Comparison of ENCODE assay signal across 16 cellular contexts in the genomic region with DNA sequence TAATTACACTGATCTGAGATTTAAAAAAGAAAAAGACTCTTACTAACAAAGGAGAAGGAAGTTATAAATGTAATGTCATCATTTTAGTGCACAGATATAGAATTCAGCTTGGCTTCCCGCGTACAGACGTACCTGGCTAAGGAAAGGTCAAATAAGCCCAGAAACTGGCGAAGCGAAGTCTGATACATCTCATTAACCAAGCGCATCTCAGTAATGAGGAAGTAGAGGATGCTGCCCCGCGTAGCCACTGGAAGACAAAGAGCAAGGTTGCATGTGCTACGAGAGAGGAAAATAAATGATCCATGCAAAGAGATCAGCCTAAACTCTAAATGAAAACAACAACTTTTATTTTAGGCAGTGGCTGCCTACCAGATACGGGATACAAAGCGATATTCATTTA.
A peak's percentile ranks its signal among the peaks of the same experiment; 100 is the strongest.
DNase-seq lines count a peak whose midpoint lies in the region; ATAC-seq and TF ChIP-seq lines count a peak whose summit lies in the region.
"Had no signal": no experiment of that assay in that cellular context is flagged by ENCODE, and none has a peak within 500 bp of the region (broad histone marks: within the 10 kb centered on the region; RNA-seq: fewer than 3 reads in every experiment).

No MANE protein-coding gene starts in this region.

- no peak overlapping the region for H2AFZ ChIP-seq in OCI-LY7 (ENCODE audit: low read length)

- in situ Hi-C loops in brain microvascular endothelial cell (cut with HindIII; ENCODE audit: low pct_ligation_motif_present, low sequenced_read_pairs), result no loop called here

- no peak for TF ChIP-seq CTCF in OCI-LY7 (conservative IDR thresholded peaks at IDR 0.05; ENCODE audit: low read length)
- no peak for TF ChIP-seq CTCF in brain microvascular endothelial cell (IDR thresholded peaks at IDR 0.05; ENCODE audit: low read depth, low read length, missing control alignments)

- no peaks in the 10 kb centered on the region for H3K4me1 ChIP-seq in OCI-LY7 (ENCODE audit: insufficient read depth, low read length, poor library complexity, severe bottlenecking)
- H3K4me1 ChIP-seq: BLaER1 had no signal

- CTCF ChIA-PET in OCI-LY7 (lab: Charles Lee; ENCODE audit: unreplicated experiment), result no interaction called here

- H3K36me3 ChIP-seq in OCI-LY7 (ENCODE audit: insufficient read depth, low read length), result no peaks in the 10 kb centered on the region
- no peaks in the 10 kb centered on the region for H3K36me3 ChIP-seq in brain microvascular endothelial cell (replicated peaks)
- H3K36me3 ChIP-seq: BLaER1 had no signal

- H3K27me3 ChIP-seq in brain microvascular endothelial cell (replicated peaks), result no peaks in the 10 kb centered on the region
- H3K27me3 ChIP-seq: BLaER1 had no signal

- no TSS peak for BruUV-seq in OCI-LY7 (replicated peaks; lab: Mats Ljungman, UMichigan)

- DNase-seq in NCI-H748 (lab: John Stamatoyannopoulos, UW; ENCODE audit: unreplicated experiment), result peak; percentile 34
- DNase-seq in NCI-H748 treated with DMSO at 0.1 percent for 48 hours (lab: John Stamatoyannopoulos, UW), result no peak
- peak; percentile 12 for DNase-seq in OCI-LY7 (ENCODE audit: low spot score)
- DNase-seq in kidney glomerular epithelial cell (lab: John Stamatoyannopoulos, UW), result peak; percentile 24
- peak; percentile 48 for DNase-seq in renal cortical epithelial cell (ENCODE audit: low read depth)
- no peak for DNase-seq in LoVo (ENCODE audit: low spot score)
- DNase-seq in brain microvascular endothelial cell, result no peak
- DNase-seq: 8988T; Calu3; CD4-positive, alpha-beta memory T cell; DMS79 treated with DMSO at 0.1 percent for 48 hours; GF-D8; HCEC 1CT; IMR-90 had no signal

- H3K4me3 ChIP-seq in OCI-LY7 (ENCODE audit: low read depth, low read length, poor library complexity, severe bottlenecking), result no peak overlapping the region
- H3K4me3 ChIP-seq in brain microvascular endothelial cell (ENCODE audit: low read depth, low read length), result no peak overlapping the region
- H3K4me3 ChIP-seq: BLaER1 had no signal

- no peaks in the 10 kb centered on the region for H3K9me3 ChIP-seq in OCI-LY7 (ENCODE audit: low read length)
- H3K9me3 ChIP-seq: BLaER1 had no signal

- H4K20me1 ChIP-seq in OCI-LY7 (ENCODE audit: insufficient read depth, low read length), result no peaks in the 10 kb centered on the region
- H4K20me1 ChIP-seq: BLaER1 had no signal

- H3K4me2 ChIP-seq in OCI-LY7 (ENCODE audit: low read length), result no peak overlapping the region
- H3K4me2 ChIP-seq: BLaER1 had no signal

- intact Hi-C loops in OCI-LY7 (cut with micrococcal nuclease; ENCODE audit: unreplicated experiment), result no loop called here

- H3K79me2 ChIP-seq in OCI-LY7 (ENCODE audit: insufficient read depth, low read depth, low read length), result no peaks in the 10 kb centered on the region

- no peak overlapping the region for H3K27ac ChIP-seq in OCI-LY7 (ENCODE audit: low read depth, low read length, poor library complexity, severe bottlenecking)
- H3K27ac ChIP-seq in brain microvascular endothelial cell, result no peak overlapping the region
- H3K27ac ChIP-seq: BLaER1 had no signal

- POLR2A ChIA-PET in OCI-LY7 (lab: Charles Lee), result no interaction called here

- no peaks in the 10 kb centered on the region for H3K9me2 ChIP-seq in OCI-LY7 (ENCODE audit: insufficient read depth, low read length)

- ATAC-seq in HG03520 (IDR thresholded peaks at IDR 0.05; ENCODE audit: unreplicated experiment), result no peak

Comparison
In these comparisons a context has a peak if more than half of its experiments do, and no peak if none do; other contexts are left out.
1. DNase-seq: peak in NCI-H748 (single experiment), OCI-LY7 (single experiment), kidney glomerular epithelial cell (single experiment) and renal cortical epithelial cell (single experiment); none in NCI-H748 treated with DMSO at 0.1 percent for 48 hours (single experiment), LoVo (single experiment) and brain microvascular endothelial cell (single experiment).